6 cellular contexts compared by ENCODE assay signal in the genomic region with DNA sequence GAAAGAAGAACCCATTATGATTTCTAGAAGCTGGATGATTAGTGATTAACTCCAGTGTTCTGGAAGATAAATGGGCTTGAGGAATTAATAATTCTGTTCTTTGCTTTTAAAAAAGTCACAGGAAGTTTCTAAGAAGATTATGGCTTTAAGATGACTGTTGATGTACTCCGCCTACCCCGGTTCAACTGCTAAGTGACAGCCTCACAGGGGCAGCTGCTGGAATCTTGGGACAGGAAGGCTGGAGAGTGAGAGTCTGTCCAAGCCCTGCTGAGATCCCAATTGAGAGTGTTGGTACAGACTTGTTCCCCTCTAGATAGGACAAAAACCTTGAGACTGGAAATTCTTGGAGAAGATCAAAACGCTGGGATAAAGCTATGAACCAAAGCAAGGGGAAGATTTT. TPM values are rescaled to one million over a fixed set of nuclear protein-coding genes. Genes with fewer than 3 reads are reported as not detected.
"Had no signal": no experiment of that assay in that cellular context is flagged by ENCODE, and none has a peak within 500 bp of the region (broad histone marks: within the 10 kb centered on the region; RNA-seq: fewer than 3 reads in every experiment).

No MANE protein-coding gene starts in this region.

- H2AFZ ChIP-seq: GM23338 had no signal

- H3K4me3 Mint-ChIP-seq: GM23338, H9 had no signal

- ATAC-seq: GM23338 had no signal

- DNase-seq: H9, HCEC 1CT, IMR-90, KBM-7 had no signal

- H3K4me1 Mint-ChIP-seq: GM23338, H9 had no signal

- H3K4me3 ChIP-seq: GM23338 had no signal

- H3K9me3 Mint-ChIP-seq: GM23338, H9 had no signal

- H3K27ac Mint-ChIP-seq: GM23338, H9 had no signal

- H3K4me2 ChIP-seq: GM23338 had no signal

RNA-seq across cellular contexts. Expression of a gene that starts 48.6 kb away (rescaled TPM):
- total RNA-seq: HT-29, IMR-90 had no signal
